In genomic region chr7:147182859-147183258, GRCh38 we compare ENCODE assay signal across 21 cellular contexts.
A peak's percentile ranks its signal among the peaks of the same experiment; 100 is the strongest.
DNase-seq lines count a peak whose midpoint lies in the region; ATAC-seq and TF ChIP-seq lines count a peak whose summit lies in the region.
"Had no signal": no experiment of that assay in that cellular context is flagged by ENCODE, and none has a peak within 500 bp of the region (broad histone marks: within the 10 kb centered on the region; RNA-seq: fewer than 3 reads in every experiment).

No MANE protein-coding gene starts in this region.

- CTCF ChIA-PET in AG04449 (lab: Yijun Ruan, JAX) = no interaction called here

- no peak overlapping the region for H3K27ac ChIP-seq in hepatocyte
- H3K27ac ChIP-seq: 22Rv1, BLaER1 had no signal

- no peaks in the 10 kb centered on the region for H3K36me3 ChIP-seq in hepatocyte (replicated peaks; ENCODE audit: insufficient read depth, low read depth)
- H3K36me3 ChIP-seq: BLaER1 had no signal

- H3K9me2 ChIP-seq in hepatocyte (replicated peaks; ENCODE audit: insufficient read depth) = no peaks in the 10 kb centered on the region

- no peak overlapping the region for H3K4me2 ChIP-seq in hepatocyte
- H3K4me2 ChIP-seq: BLaER1, GM23338 had no signal

- no peaks in the 10 kb centered on the region for H3K9me3 ChIP-seq in hepatocyte (ENCODE audit: low read depth)
- H3K9me3 ChIP-seq: BLaER1 had no signal

- TF ChIP-seq CTCF in AG04449 (IDR thresholded peaks at IDR 0.05; ENCODE audit: insufficient read depth, low read length, missing control alignments) (no peak), fibroblast of the aortic adventitia (IDR thresholded peaks at IDR 0.05; ENCODE audit: insufficient read depth, low read length) (no peak), hepatocyte (IDR thresholded peaks at IDR 0.05; ENCODE audit: poor library complexity) (no peak)

- H4K20me1 ChIP-seq in hepatocyte (ENCODE audit: insufficient read depth, poor library complexity, severe bottlenecking) = no peaks in the 10 kb centered on the region
- H4K20me1 ChIP-seq: BLaER1 had no signal

- DNase-seq in AG04449 (ENCODE audit: low read depth, low spot score) (peak; percentile 16), GM04504 (ENCODE audit: low read depth) (peak; percentile 1), astrocyte of the hippocampus (ENCODE audit: low read depth, low spot score) (peak; percentile 14), fibroblast of the aortic adventitia (ENCODE audit: low read depth) (peak; percentile 0), hepatocyte (ENCODE audit: low spot score) (no peak), NCI-H2029 treated with DMSO at 0.1 percent for 48 hours (lab: John Stamatoyannopoulos, UW) (no peak)
- DNase-seq: Calu3; CD8-positive, alpha-beta T cell; NCI-H1092 treated with DMSO at 0.1 percent for 48 hours; NCI-H146; NCI-H2081 treated with DMSO at 0.1 percent for 48 hours; NCI-H748 treated with DMSO at 0.1 percent for 48 hours; NK-92 treated with Interleukin-12 subunit alpha and Interleukin-12 subunit beta, amount 100 ng/mL, for 24 hours; OCI-M1; Right ventricle myocardium superior had no signal

- POLR2A ChIA-PET in AG04449 (lab: Yijun Ruan, JAX) = no interaction called here

- H2AFZ ChIP-seq in hepatocyte = no peak overlapping the region
- H2AFZ ChIP-seq: GM23338 had no signal

- H3K79me2 ChIP-seq in hepatocyte = no peaks in the 10 kb centered on the region

- ATAC-seq in GM19035 (IDR thresholded peaks at IDR 0.05; ENCODE audit: unreplicated experiment) (no peak), HG02642 (IDR thresholded peaks at IDR 0.05; ENCODE audit: poor library complexity, unreplicated experiment) (no peak)
- ATAC-seq: CD8-positive, alpha-beta T cell; GM23338; HCT116 had no signal

- no peaks in the 10 kb centered on the region for H3K4me1 ChIP-seq in hepatocyte (ENCODE audit: insufficient read depth)
- H3K4me1 ChIP-seq: BLaER1 had no signal

- H3K4me3 ChIP-seq in AG04449 (ENCODE audit: low read depth, low read length) (no peak overlapping the region), fibroblast of the aortic adventitia (ENCODE audit: low read depth, low read length) (no peak overlapping the region), hepatocyte (no peak overlapping the region)
- H3K4me3 ChIP-seq: BLaER1, GM23338 had no signal

- H3K27me3 ChIP-seq in hepatocyte = no peaks in the 10 kb centered on the region
- H3K27me3 ChIP-seq: BLaER1 had no signal

Comparison
In these comparisons a context has a peak if more than half of its experiments do, and no peak if none do; other contexts are left out.
1. DNase-seq: peak in AG04449 (single experiment), GM04504 (single experiment), astrocyte of the hippocampus (single experiment) and fibroblast of the aortic adventitia (single experiment); none in hepatocyte (single experiment) and NCI-H2029 treated with DMSO at 0.1 percent for 48 hours (single experiment).